Comparison of ENCODE assay signal across 8 cellular contexts in genomic region chr2:151261977-151262291, GRCh38. TPM values are rescaled to one million over a fixed set of nuclear protein-coding genes. Genes with fewer than 3 reads are reported as not detected.
A peak's percentile ranks its signal among the peaks of the same experiment; 100 is the strongest.
DNase-seq lines count a peak whose midpoint lies in the region; ATAC-seq and TF ChIP-seq lines count a peak whose summit lies in the region.

No MANE protein-coding gene starts in this region.

- peaks cover 11 to 46% (median 31%) of the 10 kb centered on the region in 7 donors for H3K4me1 Mint-ChIP-seq in naive thymus-derived CD4-positive, alpha-beta T cell

- peaks cover 0 to 2% (median 0%) of the 10 kb centered on the region in 11 donors for H3K9me3 Mint-ChIP-seq in naive thymus-derived CD4-positive, alpha-beta T cell

- H4K8ac ChIP-seq in IMR-90 (ENCODE audit: low read depth in 2 of 2, low read length in 2 of 2): peak overlapping the region; percentile 80 to 84

- H4K91ac ChIP-seq in IMR-90 (ENCODE audit: insufficient read depth, low read depth, low read length): peak overlapping the region; percentile 26

- TF ChIP-seq CTCF in AG09309 (IDR thresholded peaks at IDR 0.05; ENCODE audit: control insufficient read depth, insufficient read depth, low read depth, low read length, missing control alignments) (no peak), IMR-90 (conservative IDR thresholded peaks at IDR 0.05; ENCODE audit: low read depth, low read length) (no peak)

- TF ChIP-seq POLR2A in IMR-90 (IDR thresholded peaks at IDR 0.05; ENCODE audit: low read depth, low read length): no peak

- no peaks in the 10 kb centered on the region for H3K27me3 ChIP-seq in IMR-90 (ENCODE audit: control insufficient read depth, insufficient read depth, low read length)
- no peaks in the 10 kb centered on the region for H3K27me3 ChIP-seq in naive thymus-derived CD4-positive, alpha-beta T cell (ENCODE audit: control insufficient read depth in 2 of 2, insufficient read depth in 2 of 2, low read length in 2 of 2)

- peak overlapping the region; percentile 23 for H2BK20ac ChIP-seq in IMR-90 (ENCODE audit: low read depth, low read length)

- in situ Hi-C loops in IMR-90 (cut with MboI; ENCODE audit: low sequenced_read_pairs): loop anchor here (10.0 kb wide), 1 partner anchor 153 kb away; no protein-coding TSS in a partner anchor

- DNase-seq in AG09309 (ENCODE audit: low read depth): no peak
- DNase-seq in IMR-90: no peak
- DNase-seq in naive thymus-derived CD4-positive, alpha-beta T cell: no peak
- no peak for DNase-seq in central memory CD4-positive, alpha-beta T cell
- no peak for DNase-seq in NCI-H446 treated with DMSO at 0.1 percent for 48 hours (lab: John Stamatoyannopoulos, UW)

- peak overlapping the region; percentile 92 for H2BK120ac ChIP-seq in IMR-90 (ENCODE audit: low read depth, low read length)

- H3K23ac ChIP-seq in IMR-90 (ENCODE audit: low read depth, low read length): peak overlapping the region; percentile 39

- WGBS in IMR-90 (ENCODE audit: extremely low coverage in 2 of 2, insufficient read length in 1 of 2), 2 experiments: no CpG with 5 or more reads among the region's 9 CpGs

- H3K27ac ChIP-seq in IMR-90 (ENCODE audit: insufficient read depth, low read length): peak overlapping the region; percentile 93
- peak overlapping the region; percentile 91 for H3K27ac ChIP-seq in cingulate gyrus (ENCODE audit: low read depth, low read length)
- peak overlapping the region; percentile 96 for H3K27ac ChIP-seq in naive thymus-derived CD4-positive, alpha-beta T cell (ENCODE audit: low read depth, low read length)

- no peaks in the 10 kb centered on the region for H3K36me3 ChIP-seq in IMR-90 (ENCODE audit: control insufficient read depth, insufficient read depth, low read length)
- peaks cover 0 to 4% (median 0%) of the 10 kb centered on the region in 3 experiments for H3K36me3 ChIP-seq in naive thymus-derived CD4-positive, alpha-beta T cell (ENCODE audit: control insufficient read depth in 2 of 3, insufficient read depth in 3 of 3, low read length in 3 of 3)

- intact Hi-C loops in IMR-90 (cut with micrococcal nuclease): loop anchor here (1.0 to 2.0 kb wide), 4 partner anchors 95 to 175 kb away; partner anchors contain the start of genes RIF1 and TNFAIP6
- intact Hi-C loops in naive thymus-derived CD4-positive, alpha-beta T cell (cut with micrococcal nuclease): loop anchor here (1.0 to 10.0 kb wide), 13 partner anchors 8 to 1677 kb away; partner anchors contain the start of genes ARL5A (in 2 of the 2), MMADHC (in 2 of the 2), NMI (in 2 of the 2) and PRPF40A (in 2 of the 2)

- CTCF ChIA-PET in IMR-90 (lab: Yijun Ruan, JAX): interaction anchor here (0.6 kb wide), 1 partner anchor 173 kb away, joined by 3 read pairs; no protein-coding TSS in a partner anchor
- CTCF ChIA-PET in naive thymus-derived CD4-positive, alpha-beta T cell (lab: Charles Lee): interaction anchor here (0.6 to 2.0 kb wide), 2 partner anchors 148 to 165 kb away, joined by 3 to 4 read pairs; partner anchors contain the start of gene RIF1

- peak overlapping the region; percentile 81 for H3K18ac ChIP-seq in IMR-90 (ENCODE audit: low read depth, low read length)

- H2BK15ac ChIP-seq in IMR-90 (ENCODE audit: low read depth, low read length): no peak overlapping the region

- BruUV-seq in IMR-90 (replicated peaks; lab: Mats Ljungman, UMichigan): no TSS peak

- peak overlapping the region; percentile 82 for H3K56ac ChIP-seq in IMR-90 (ENCODE audit: extremely low read depth, insufficient read depth, low read length)

- H2AK5ac ChIP-seq in IMR-90 (ENCODE audit: low read depth, low read length): no peak overlapping the region

- H3K14ac ChIP-seq in IMR-90 (replicated peaks; ENCODE audit: low read depth, low read length): peak overlapping the region; percentile 78

- peak overlapping the region; percentile 87 for H2BK5ac ChIP-seq in IMR-90 (ENCODE audit: low read depth, low read length, poor library complexity, severe bottlenecking)

- H3K9me3 ChIP-seq in IMR-90 (ENCODE audit: control insufficient read depth, insufficient read depth, low read length): no peaks in the 10 kb centered on the region
- no peaks in the 10 kb centered on the region for H3K9me3 ChIP-seq in naive thymus-derived CD4-positive, alpha-beta T cell (ENCODE audit: control insufficient read depth in 2 of 3, low read length in 3 of 3)

- POLR2A ChIA-PET in IMR-90 (lab: Charles Lee; ENCODE audit: unreplicated experiment): interaction anchor here (0.6 kb wide), 4 partner anchors 27 to 1675 kb away, joined by 3 to 5 read pairs (median 4); no protein-coding TSS in a partner anchor
- POLR2A ChIA-PET in naive thymus-derived CD4-positive, alpha-beta T cell (lab: Charles Lee): interaction anchor here (0.7 to 5.4 kb wide), 10 partner anchors 8 to 1675 kb away, joined by 3 to 92 read pairs (median 5); partner anchors contain the start of genes MMADHC, NMI and RIF1

- peak overlapping the region; percentile 85 for H3K9ac ChIP-seq in IMR-90 (ENCODE audit: low read depth, low read length)

- H3K4me1 ChIP-seq in IMR-90 (ENCODE audit: control insufficient read depth, insufficient read depth, low read length): peaks cover 11% of the 10 kb centered on the region
- H3K4me1 ChIP-seq in naive thymus-derived CD4-positive, alpha-beta T cell (ENCODE audit: control insufficient read depth in 2 of 2, insufficient read depth in 2 of 2, low read length in 2 of 2): no peaks in the 10 kb centered on the region

- peak overlapping the region; percentile 32; the same call in 1 of the 2 replicates for H3K4ac ChIP-seq in IMR-90 (ENCODE audit: low read depth, low read length)

- no peaks in the 10 kb centered on the region for H4K20me1 ChIP-seq in IMR-90 (ENCODE audit: insufficient read depth, low read length)

- peaks cover 0 to 13% (median 2%) of the 10 kb centered on the region in 5 donors for H3K36me3 Mint-ChIP-seq in naive thymus-derived CD4-positive, alpha-beta T cell

- H3K79me1 ChIP-seq in IMR-90 (ENCODE audit: low read depth in 1 of 2, low read length in 2 of 2): peaks cover 0 to 23% of the 10 kb centered on the region in 2 experiments; a peak in 2 of 4 replicates

- H4K5ac ChIP-seq in IMR-90 (ENCODE audit: low read depth, low read length): peak overlapping the region; percentile 40; the same call in 1 of the 2 replicates

- dilution Hi-C loops in IMR-90 (cut with HindIII; ENCODE audit: low sequenced_read_pairs, unreplicated experiment): no loop called here

- H3K9me1 ChIP-seq in IMR-90 (ENCODE audit: insufficient read depth, low read length): peaks cover 2% of the 10 kb centered on the region; the same call in 1 of the 2 replicates

- H2AK9ac ChIP-seq in IMR-90 (replicated peaks; ENCODE audit: low read depth, low read length, poor library complexity): peak overlapping the region; percentile 84

- peak overlapping the region; percentile 95 for H3K4me2 ChIP-seq in IMR-90 (ENCODE audit: low read depth, low read length)

- H3K4me3 Mint-ChIP-seq in naive thymus-derived CD4-positive, alpha-beta T cell: peak overlapping the region; percentile 85 to 98 (median 96)

- ATAC-seq in IMR-90 (ENCODE audit: low read depth) (no peak), HG03521 (IDR thresholded peaks at IDR 0.05; ENCODE audit: unreplicated experiment) (no peak), HG03442 (IDR thresholded peaks at IDR 0.05; ENCODE audit: unreplicated experiment) (no peak)
- ATAC-seq in naive thymus-derived CD4-positive, alpha-beta T cell: no peak

- peak overlapping the region; percentile 90 to 99 (median 98) for H3K27ac Mint-ChIP-seq in naive thymus-derived CD4-positive, alpha-beta T cell

- H2AFZ ChIP-seq in IMR-90 (replicated peaks; ENCODE audit: low read length, poor library complexity): peak overlapping the region; percentile 92

- TF ChIP-seq RAD21 in IMR-90 (IDR thresholded peaks at IDR 0.05; ENCODE audit: low read length): no peak

- peak overlapping the region; percentile 81 for H3K4me3 ChIP-seq in AG09309 (ENCODE audit: control insufficient read depth, low read depth, low read length)
- peak overlapping the region; percentile 71 for H3K4me3 ChIP-seq in IMR-90 (ENCODE audit: insufficient read depth, low read depth, low read length)
- peak overlapping the region; percentile 87 for H3K4me3 ChIP-seq in naive thymus-derived CD4-positive, alpha-beta T cell (ENCODE audit: low read length)

- no peaks in the 10 kb centered on the region for H3K27me3 Mint-ChIP-seq in naive thymus-derived CD4-positive, alpha-beta T cell

TF ChIP-seq in IMR-90, 13 proteins besides CTCF, POLR2A, EP300 and RAD21:
- no peak for TF ChIP-seq RFX5 (IDR thresholded peaks at IDR 0.05; ENCODE audit: low read depth, low read length)
- no peak for TF ChIP-seq BHLHE40 (IDR thresholded peaks at IDR 0.05; ENCODE audit: low read depth, low read length)
- no peak for TF ChIP-seq CEBPB (IDR thresholded peaks at IDR 0.05; ENCODE audit: low read depth, low read length)
- no peak for TF ChIP-seq MXI1 (IDR thresholded peaks at IDR 0.05; ENCODE audit: borderline replicate concordance, low read depth, low read length)
- TF ChIP-seq CHD1 (IDR thresholded peaks at IDR 0.05; ENCODE audit: low read depth, low read length): no peak
- no peak for TF ChIP-seq RCOR1 (IDR thresholded peaks at IDR 0.05; ENCODE audit: insufficient replicate concordance, low read length)
- TF ChIP-seq ELK1 (IDR thresholded peaks at IDR 0.05; ENCODE audit: borderline replicate concordance, low read depth, low read length): no peak
- no peak for TF ChIP-seq FOS (IDR thresholded peaks at IDR 0.05; ENCODE audit: low read depth, low read length)

RNA-seq across cellular contexts. Expression of gene RBM43, which starts 0.3 kb away (rescaled TPM):
- total RNA-seq in IMR-90 (2012; rRNA removed): 1.6 and 2.5 TPM in 2 replicates
- polyA plus RNA-seq in IMR-90 (2012; rRNA removed): 3.1 and 3.6 TPM in 2 replicates
- polyA plus RNA-seq in IMR-90 (2012; cell fraction: cytosol; rRNA removed): 0.82 and 1.1 TPM in 2 replicates
- polyA plus RNA-seq in IMR-90 (2012; cell fraction: nucleus; rRNA removed; ENCODE audit: low replicate concordance): 0.67 and 2.1 TPM in 2 replicates
- 10 to 100 TPM in 4 of 5 experiments, 1 to 10 TPM in 1; 6.4 to 19.2 (median 15.7) TPM for total RNA-seq in naive thymus-derived CD4-positive, alpha-beta T cell
- 1 to 10 TPM; 4.9 to 6.0 TPM for polyA plus RNA-seq in naive thymus-derived CD4-positive, alpha-beta T cell

RNA-seq across cellular contexts. Expression of gene NMI, which starts 27.5 kb away (rescaled TPM):
- total RNA-seq in IMR-90 (2012; rRNA removed): 2.3 and 5.8 TPM in 2 replicates
- polyA plus RNA-seq in IMR-90 (2012; rRNA removed): 4.0 and 5.2 TPM in 2 replicates
- 1.9 and 3.3 TPM in 2 replicates for polyA plus RNA-seq in IMR-90 (2012; cell fraction: cytosol; rRNA removed)
- 0.90 and 2.6 TPM in 2 replicates for polyA plus RNA-seq in IMR-90 (2012; cell fraction: nucleus; rRNA removed; ENCODE audit: low replicate concordance)
- 10 to 100 TPM; 14.9 to 69.9 (median 29.3) TPM for total RNA-seq in naive thymus-derived CD4-positive, alpha-beta T cell
- polyA plus RNA-seq in naive thymus-derived CD4-positive, alpha-beta T cell: 10 to 100 TPM; 28.8 to 51.4 TPM
